In genomic region chr2:170524828-170525565, GRCh38 we compare ENCODE assay signal across 10 cellular contexts.
A peak's percentile ranks its signal among the peaks of the same experiment; 100 is the strongest.
DNase-seq lines count a peak whose midpoint lies in the region; ATAC-seq and TF ChIP-seq lines count a peak whose summit lies in the region.
"Had no signal": no experiment of that assay in that cellular context is flagged by ENCODE, and none has a peak within 500 bp of the region (broad histone marks: within the 10 kb centered on the region; RNA-seq: fewer than 3 reads in every experiment).

No MANE protein-coding gene starts in this region.

- DNase-seq in right atrium auricular region (ENCODE audit: low spot score) (no peak), cardiac septum (ENCODE audit: low spot score) (no peak), esophagus squamous epithelium (lab: John Stamatoyannopoulos, UW) (no peak), hypothalamus (lab: John Stamatoyannopoulos, UW) (no peak), NCI-H1048 (lab: John Stamatoyannopoulos, UW) (no peak)
- DNase-seq in activated effector memory CD4-positive, alpha-beta T cell treated with Interleukin-2 at 50 U/mL for 16 hours = no peak
- no peak for DNase-seq in naive thymus-derived CD4-positive, alpha-beta T cell
- DNase-seq: NCI-H2107 had no signal

- ATAC-seq in HG03442 (IDR thresholded peaks at IDR 0.05; ENCODE audit: unreplicated experiment) = peak; percentile 70
- ATAC-seq in naive thymus-derived CD4-positive, alpha-beta T cell = no peak

- no peaks in the 10 kb centered on the region for H3K9me3 Mint-ChIP-seq in naive thymus-derived CD4-positive, alpha-beta T cell
- H3K9me3 Mint-ChIP-seq: memory B cell had no signal

- H3K36me3 ChIP-seq in right atrium auricular region (no peaks in the 10 kb centered on the region), esophagus squamous epithelium (no peaks in the 10 kb centered on the region)
- no peaks in the 10 kb centered on the region for H3K36me3 ChIP-seq in naive thymus-derived CD4-positive, alpha-beta T cell (ENCODE audit: control insufficient read depth in 2 of 3, insufficient read depth in 3 of 3, low read length in 3 of 3)

- no peak overlapping the region for H3K4me3 Mint-ChIP-seq in naive thymus-derived CD4-positive, alpha-beta T cell
- H3K4me3 Mint-ChIP-seq: memory B cell had no signal

- peaks cover 8 to 20% (median 12%) of the 10 kb centered on the region in 5 donors for H3K27me3 Mint-ChIP-seq in naive thymus-derived CD4-positive, alpha-beta T cell

- H3K27me3 ChIP-seq in right atrium auricular region = no peaks in the 10 kb centered on the region
- H3K27me3 ChIP-seq in esophagus squamous epithelium = no peaks in the 10 kb centered on the region
- H3K27me3 ChIP-seq in naive thymus-derived CD4-positive, alpha-beta T cell (ENCODE audit: control insufficient read depth in 2 of 2, insufficient read depth in 2 of 2, low read length in 2 of 2) = peaks cover 0 to 4% of the 10 kb centered on the region in 2 donors

- no peak for TF ChIP-seq POLR2A in esophagus squamous epithelium (IDR thresholded peaks at IDR 0.05)

- peaks cover 0 to 9% (median 0%) of the 10 kb centered on the region in 7 donors for H3K4me1 Mint-ChIP-seq in naive thymus-derived CD4-positive, alpha-beta T cell
- H3K4me1 Mint-ChIP-seq: memory B cell had no signal

- H3K27ac ChIP-seq in right atrium auricular region = peak overlapping the region; percentile 12 to 41
- peak overlapping the region in 3 of 4 donors; percentile 51 to 59 (median 58) for H3K27ac ChIP-seq in esophagus squamous epithelium
- no peak overlapping the region for H3K27ac ChIP-seq in naive thymus-derived CD4-positive, alpha-beta T cell (ENCODE audit: low read depth, low read length)

- 8 to 11% methylated on average over 2 of the region's 2 CpGs for WGBS in esophagus squamous epithelium, 2 donors

- no peak overlapping the region for H3K27ac Mint-ChIP-seq in naive thymus-derived CD4-positive, alpha-beta T cell
- H3K27ac Mint-ChIP-seq: memory B cell had no signal

- peaks cover 0 to 1% (median 0%) of the 10 kb centered on the region in 5 donors for H3K36me3 Mint-ChIP-seq in naive thymus-derived CD4-positive, alpha-beta T cell
- H3K36me3 Mint-ChIP-seq: memory B cell had no signal

- no peak for TF ChIP-seq CTCF in right atrium auricular region (IDR thresholded peaks at IDR 0.05)
- TF ChIP-seq CTCF in esophagus squamous epithelium (IDR thresholded peaks at IDR 0.05) = no peak

- intact Hi-C loops in cardiac septum (cut with DNase I) (no loop called here), esophagus squamous epithelium (cut with DNase I) (no loop called here)
- intact Hi-C loops in naive thymus-derived CD4-positive, alpha-beta T cell (cut with micrococcal nuclease) = no loop called here

- peaks cover 0 to 17% of the 10 kb centered on the region in 2 donors for H3K4me1 ChIP-seq in right atrium auricular region
- peaks cover 0 to 25% (median 13%) of the 10 kb centered on the region in 3 donors for H3K4me1 ChIP-seq in esophagus squamous epithelium
- H3K4me1 ChIP-seq in naive thymus-derived CD4-positive, alpha-beta T cell (ENCODE audit: control insufficient read depth in 2 of 2, insufficient read depth in 2 of 2, low read length in 2 of 2) = no peaks in the 10 kb centered on the region

- POLR2A ChIA-PET in naive thymus-derived CD4-positive, alpha-beta T cell (lab: Charles Lee) = interaction anchor here (0.7 kb wide), 1 partner anchor 17 kb away, joined by 3 read pairs; no protein-coding TSS in a partner anchor

- H3K9me3 ChIP-seq in right atrium auricular region (no peaks in the 10 kb centered on the region), esophagus squamous epithelium (no peaks in the 10 kb centered on the region)
- no peaks in the 10 kb centered on the region for H3K9me3 ChIP-seq in naive thymus-derived CD4-positive, alpha-beta T cell (ENCODE audit: control insufficient read depth in 2 of 3, low read length in 3 of 3)

- H3K4me3 ChIP-seq in right atrium auricular region (no peak overlapping the region), esophagus squamous epithelium (peak overlapping the region in 1 of 4 donors; percentile 7)
- no peak overlapping the region for H3K4me3 ChIP-seq in naive thymus-derived CD4-positive, alpha-beta T cell (ENCODE audit: low read length)

- CTCF ChIA-PET in naive thymus-derived CD4-positive, alpha-beta T cell (lab: Charles Lee) = no interaction called here
